ENCODE assay signal across 16 cellular contexts in genomic region chr14:44494125-44494524, GRCh38.
DNase-seq lines count a peak whose midpoint lies in the region; ATAC-seq lines count a peak whose summit lies in the region.
"Had no signal": no experiment of that assay in that cellular context is flagged by ENCODE, and none has a peak within 500 bp of the region (broad histone marks: within the 10 kb centered on the region; RNA-seq: fewer than 3 reads in every experiment).

No MANE protein-coding gene starts in this region.

- ATAC-seq in HG03571 (IDR thresholded peaks at IDR 0.05; ENCODE audit: unreplicated experiment): no peak
- ATAC-seq: A549, HepG2 had no signal

- DNase-seq in DMS53 (lab: John Stamatoyannopoulos, UW): peak; percentile 14
- DNase-seq in DMS53 treated with DMSO at 0.1 percent for 48 hours (lab: John Stamatoyannopoulos, UW; ENCODE audit: unreplicated experiment): no peak
- DNase-seq in NCI-H524 treated with DMSO at 0.1 percent for 48 hours (lab: John Stamatoyannopoulos, UW): peak; percentile 43
- peak; percentile 58 for DNase-seq in RKO (ENCODE audit: low spot score)
- peak; percentile 18 for DNase-seq in foreskin melanocyte
- no peak for DNase-seq in GF-D8 (lab: John Stamatoyannopoulos, UW)
- DNase-seq in NOMO-1 (lab: John Stamatoyannopoulos, UW; ENCODE audit: unreplicated experiment in 2 of 2): no peak
- DNase-seq: AML-193; Caco-2; CD4-positive, alpha-beta T cell; DMS153; GDM1; H9 had no signal

Comparison
In these comparisons a context has a peak if more than half of its experiments do, and no peak if none do; other contexts are left out.
1. DNase-seq: peak in DMS53 (single experiment), NCI-H524 treated with DMSO at 0.1 percent for 48 hours (single experiment), RKO (single experiment) and foreskin melanocyte (single experiment); none in DMS53 treated with DMSO at 0.1 percent for 48 hours (single experiment), GF-D8 (single experiment) and NOMO-1 (0 of 2).